8 cellular contexts compared by ENCODE assay signal in genomic region chr14:22766457-22767322, GRCh38. TPM values are rescaled to one million over a fixed set of nuclear protein-coding genes. Genes with fewer than 3 reads are reported as not detected.
DNase-seq lines count a peak whose midpoint lies in the region; ATAC-seq and TF ChIP-seq lines count a peak whose summit lies in the region.

TSS of gene OXA1L (plus strand) at chr14:22766688. CDS start at chr14:22766702, 14 bp downstream.

- H3K4me1 Mint-ChIP-seq in endothelial cell (ENCODE audit: unreplicated experiment), result peaks cover 20% of the 10 kb centered on the region
- peaks cover 26% of the 10 kb centered on the region for H3K4me1 Mint-ChIP-seq in mesothelial cell of epicardium

- peak; percentile 86 for ATAC-seq in GM21381 (IDR thresholded peaks at IDR 0.05; ENCODE audit: unreplicated experiment)

- no peaks in the 10 kb centered on the region for H3K27me3 ChIP-seq in HUES64 (ENCODE audit: insufficient read depth, low read length)
- H3K27me3 ChIP-seq in OCI-LY1 (ENCODE audit: insufficient read depth, low read length), result no peaks in the 10 kb centered on the region

- H3K4me3 Mint-ChIP-seq in endothelial cell (ENCODE audit: unreplicated experiment) (peak within 1 kb of the TSS; percentile 97), mesothelial cell of epicardium (peak within 1 kb of the TSS; percentile 91)

- no peaks in the 10 kb centered on the region for H4K20me1 ChIP-seq in OCI-LY1 (ENCODE audit: insufficient read depth, low read length)

- no peaks in the 10 kb centered on the region for H3K9me2 ChIP-seq in OCI-LY1 (ENCODE audit: low read depth, low read length)

- TF ChIP-seq CTCF in OCI-LY1 (IDR thresholded peaks at IDR 0.05; ENCODE audit: low read length) (no peak), endothelial cell (IDR thresholded peaks at IDR 0.05; ENCODE audit: unreplicated experiment) (no peak), mesothelial cell of epicardium (IDR thresholded peaks at IDR 0.05; ENCODE audit: unreplicated experiment) (no peak)

- peak within 1 kb of the TSS; percentile 95 for H3K27ac Mint-ChIP-seq in endothelial cell (ENCODE audit: unreplicated experiment)
- H3K27ac Mint-ChIP-seq in mesothelial cell of epicardium, result peak within 1 kb of the TSS; percentile 98

- H3K27ac ChIP-seq in HUES64 (ENCODE audit: low read depth, low read length) (peak within 1 kb of the TSS; percentile 88), OCI-LY1 (ENCODE audit: low read depth, low read length, poor library complexity, severe bottlenecking) (peak within 1 kb of the TSS; percentile 68)

- no peaks in the 10 kb centered on the region for H3K9me3 ChIP-seq in HUES64 (ENCODE audit: insufficient read depth, low read depth, low read length)
- H3K9me3 ChIP-seq in OCI-LY1 (ENCODE audit: low read length), result no peaks in the 10 kb centered on the region

- H3K4me1 ChIP-seq in HUES64 (ENCODE audit: insufficient read depth, low read length) (peaks cover 7% of the 10 kb centered on the region; the same call in 1 of the 2 replicates), OCI-LY1 (ENCODE audit: insufficient read depth, low read length, severe bottlenecking) (peaks cover 36% of the 10 kb centered on the region)

- peak within 1 kb of the TSS; percentile 14; the same call in 1 of the 2 replicates for H2AFZ ChIP-seq in OCI-LY1 (ENCODE audit: low read length)

- H3K4me2 ChIP-seq in OCI-LY1 (ENCODE audit: low read length), result peak within 1 kb of the TSS; percentile 74

- under 1% methylated on average over 56 of the region's 56 CpGs for WGBS in HUES64

- H3K9ac ChIP-seq in HUES64 (ENCODE audit: low read depth, low read length) (peak within 1 kb of the TSS; percentile 98), OCI-LY1 (ENCODE audit: low read length) (peak within 1 kb of the TSS; percentile 91)

- peaks cover 15% of the 10 kb centered on the region for H3K79me2 ChIP-seq in OCI-LY1 (ENCODE audit: insufficient read depth, low read length)

- no peaks in the 10 kb centered on the region for H3K9me3 Mint-ChIP-seq in endothelial cell (ENCODE audit: unreplicated experiment)
- peaks cover 18% of the 10 kb centered on the region for H3K9me3 Mint-ChIP-seq in mesothelial cell of epicardium

- H3K4me3 ChIP-seq in HUES64 (ENCODE audit: low read length) (peak within 1 kb of the TSS; percentile 92), OCI-LY1 (ENCODE audit: low read depth, low read length, poor library complexity, severe bottlenecking) (peak within 1 kb of the TSS; percentile 91)

- peaks cover 39% of the 10 kb centered on the region for H3K36me3 ChIP-seq in HUES64 (ENCODE audit: insufficient read depth, low read length)
- H3K36me3 ChIP-seq in OCI-LY1 (ENCODE audit: insufficient read depth, low read length), result peaks cover 39% of the 10 kb centered on the region

- DNase-seq in COLO829 (ENCODE audit: low spot score) (peak; percentile 96), endothelial cell (ENCODE audit: low spot score) (peak; percentile 88), mesothelial cell of epicardium (ENCODE audit: low spot score in 2 of 2, unreplicated experiment in 2 of 2) (peak; percentile 95 to 97)
- peak; percentile 92 for DNase-seq in activated CD8-positive, alpha-beta memory T cell treated with anti-CD3 and anti-CD28 coated beads, Interleukin-2, amount 50 U/mL, for 4 hours
- peak; percentile 88 to 90 for DNase-seq in stimulated activated CD8-positive, alpha-beta memory T cell treated with anti-CD3 and anti-CD28 coated beads, Interleukin-15, amount 100 ng/mL, for 48 hours (ENCODE audit: low read depth in 2 of 2)

- peaks cover 34% of the 10 kb centered on the region for H3K36me3 Mint-ChIP-seq in endothelial cell (ENCODE audit: low read depth, unreplicated experiment)
- peaks cover 44% of the 10 kb centered on the region for H3K36me3 Mint-ChIP-seq in mesothelial cell of epicardium

- H3K27me3 Mint-ChIP-seq in endothelial cell (ENCODE audit: unreplicated experiment) (peaks cover 17% of the 10 kb centered on the region), mesothelial cell of epicardium (ENCODE audit: low read depth) (no peaks in the 10 kb centered on the region)

- no peaks in the 10 kb centered on the region for H3F3A ChIP-seq in OCI-LY1 (ENCODE audit: insufficient read depth, low read length)

RNA-seq across cellular contexts. Expression of gene OXA1L, which starts in this region (rescaled TPM):
- 88.6 TPM for polyA plus RNA-seq in HUES64 (2013, experiment 1 of 2)
- 98.6 TPM for polyA plus RNA-seq in HUES64 (2013, experiment 2 of 2)
- total RNA-seq in endothelial cell (ENCODE audit: unreplicated experiment) (168 TPM), mesothelial cell of epicardium (115 to 118 TPM (median 117 TPM) in 3 replicates)

Comparison
In these comparisons a context has a peak if more than half of its experiments do, and no peak if none do; other contexts are left out.
1. Peak in every context shown above with its lines: DNase-seq, ATAC-seq, H3K4me3 ChIP-seq and H3K27ac ChIP-seq.